Comparison of ENCODE assay signal across 2 cellular contexts in the genomic region with DNA sequence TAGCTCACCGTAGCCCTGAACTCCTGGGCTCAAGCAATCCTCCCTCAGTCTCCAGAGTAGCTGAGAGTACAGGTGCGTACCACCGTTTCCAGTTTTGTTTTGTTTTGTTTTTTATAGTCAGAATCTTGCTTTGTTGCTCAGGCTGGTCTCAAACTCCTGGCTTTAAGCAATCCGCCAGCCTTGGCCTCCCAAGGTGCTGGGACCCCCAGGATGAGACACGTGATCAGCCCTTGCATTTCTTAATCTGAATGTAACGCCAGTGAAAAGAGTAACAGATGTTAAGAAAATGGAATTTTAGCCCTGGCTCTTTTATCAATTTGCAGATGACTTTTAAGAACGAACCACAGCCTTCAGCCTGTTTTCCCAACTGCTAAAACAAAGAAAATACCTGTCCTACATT.
TF ChIP-seq lines count a peak whose summit lies in the region.

No MANE protein-coding gene starts in this region.

TF ChIP-seq in GM23338, 12 proteins besides CTCF, POLR2A, EP300 and RAD21 (continued from another document):
- TF ChIP-seq, protein P1, sequence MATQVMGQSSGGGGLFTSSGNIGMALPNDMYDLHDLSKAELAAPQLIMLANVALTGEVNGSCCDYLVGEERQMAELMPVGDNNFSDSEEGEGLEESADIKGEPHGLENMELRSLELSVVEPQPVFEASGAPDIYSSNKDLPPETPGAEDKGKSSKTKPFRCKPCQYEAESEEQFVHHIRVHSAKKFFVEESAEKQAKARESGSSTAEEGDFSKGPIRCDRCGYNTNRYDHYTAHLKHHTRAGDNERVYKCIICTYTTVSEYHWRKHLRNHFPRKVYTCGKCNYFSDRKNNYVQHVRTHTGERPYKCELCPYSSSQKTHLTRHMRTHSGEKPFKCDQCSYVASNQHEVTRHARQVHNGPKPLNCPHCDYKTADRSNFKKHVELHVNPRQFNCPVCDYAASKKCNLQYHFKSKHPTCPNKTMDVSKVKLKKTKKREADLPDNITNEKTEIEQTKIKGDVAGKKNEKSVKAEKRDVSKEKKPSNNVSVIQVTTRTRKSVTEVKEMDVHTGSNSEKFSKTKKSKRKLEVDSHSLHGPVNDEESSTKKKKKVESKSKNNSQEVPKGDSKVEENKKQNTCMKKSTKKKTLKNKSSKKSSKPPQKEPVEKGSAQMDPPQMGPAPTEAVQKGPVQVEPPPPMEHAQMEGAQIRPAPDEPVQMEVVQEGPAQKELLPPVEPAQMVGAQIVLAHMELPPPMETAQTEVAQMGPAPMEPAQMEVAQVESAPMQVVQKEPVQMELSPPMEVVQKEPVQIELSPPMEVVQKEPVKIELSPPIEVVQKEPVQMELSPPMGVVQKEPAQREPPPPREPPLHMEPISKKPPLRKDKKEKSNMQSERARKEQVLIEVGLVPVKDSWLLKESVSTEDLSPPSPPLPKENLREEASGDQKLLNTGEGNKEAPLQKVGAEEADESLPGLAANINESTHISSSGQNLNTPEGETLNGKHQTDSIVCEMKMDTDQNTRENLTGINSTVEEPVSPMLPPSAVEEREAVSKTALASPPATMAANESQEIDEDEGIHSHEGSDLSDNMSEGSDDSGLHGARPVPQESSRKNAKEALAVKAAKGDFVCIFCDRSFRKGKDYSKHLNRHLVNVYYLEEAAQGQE (IDR thresholded peaks at IDR 0.05; ENCODE audit: unreplicated experiment): no peak
- TF ChIP-seq EZH2phosphoT487 (IDR thresholded peaks at IDR 0.05; ENCODE audit: unreplicated experiment) (no peak), NANOG (IDR thresholded peaks at IDR 0.05; ENCODE audit: borderline replicate concordance) (no peak)
- TF ChIP-seq, protein P2, sequence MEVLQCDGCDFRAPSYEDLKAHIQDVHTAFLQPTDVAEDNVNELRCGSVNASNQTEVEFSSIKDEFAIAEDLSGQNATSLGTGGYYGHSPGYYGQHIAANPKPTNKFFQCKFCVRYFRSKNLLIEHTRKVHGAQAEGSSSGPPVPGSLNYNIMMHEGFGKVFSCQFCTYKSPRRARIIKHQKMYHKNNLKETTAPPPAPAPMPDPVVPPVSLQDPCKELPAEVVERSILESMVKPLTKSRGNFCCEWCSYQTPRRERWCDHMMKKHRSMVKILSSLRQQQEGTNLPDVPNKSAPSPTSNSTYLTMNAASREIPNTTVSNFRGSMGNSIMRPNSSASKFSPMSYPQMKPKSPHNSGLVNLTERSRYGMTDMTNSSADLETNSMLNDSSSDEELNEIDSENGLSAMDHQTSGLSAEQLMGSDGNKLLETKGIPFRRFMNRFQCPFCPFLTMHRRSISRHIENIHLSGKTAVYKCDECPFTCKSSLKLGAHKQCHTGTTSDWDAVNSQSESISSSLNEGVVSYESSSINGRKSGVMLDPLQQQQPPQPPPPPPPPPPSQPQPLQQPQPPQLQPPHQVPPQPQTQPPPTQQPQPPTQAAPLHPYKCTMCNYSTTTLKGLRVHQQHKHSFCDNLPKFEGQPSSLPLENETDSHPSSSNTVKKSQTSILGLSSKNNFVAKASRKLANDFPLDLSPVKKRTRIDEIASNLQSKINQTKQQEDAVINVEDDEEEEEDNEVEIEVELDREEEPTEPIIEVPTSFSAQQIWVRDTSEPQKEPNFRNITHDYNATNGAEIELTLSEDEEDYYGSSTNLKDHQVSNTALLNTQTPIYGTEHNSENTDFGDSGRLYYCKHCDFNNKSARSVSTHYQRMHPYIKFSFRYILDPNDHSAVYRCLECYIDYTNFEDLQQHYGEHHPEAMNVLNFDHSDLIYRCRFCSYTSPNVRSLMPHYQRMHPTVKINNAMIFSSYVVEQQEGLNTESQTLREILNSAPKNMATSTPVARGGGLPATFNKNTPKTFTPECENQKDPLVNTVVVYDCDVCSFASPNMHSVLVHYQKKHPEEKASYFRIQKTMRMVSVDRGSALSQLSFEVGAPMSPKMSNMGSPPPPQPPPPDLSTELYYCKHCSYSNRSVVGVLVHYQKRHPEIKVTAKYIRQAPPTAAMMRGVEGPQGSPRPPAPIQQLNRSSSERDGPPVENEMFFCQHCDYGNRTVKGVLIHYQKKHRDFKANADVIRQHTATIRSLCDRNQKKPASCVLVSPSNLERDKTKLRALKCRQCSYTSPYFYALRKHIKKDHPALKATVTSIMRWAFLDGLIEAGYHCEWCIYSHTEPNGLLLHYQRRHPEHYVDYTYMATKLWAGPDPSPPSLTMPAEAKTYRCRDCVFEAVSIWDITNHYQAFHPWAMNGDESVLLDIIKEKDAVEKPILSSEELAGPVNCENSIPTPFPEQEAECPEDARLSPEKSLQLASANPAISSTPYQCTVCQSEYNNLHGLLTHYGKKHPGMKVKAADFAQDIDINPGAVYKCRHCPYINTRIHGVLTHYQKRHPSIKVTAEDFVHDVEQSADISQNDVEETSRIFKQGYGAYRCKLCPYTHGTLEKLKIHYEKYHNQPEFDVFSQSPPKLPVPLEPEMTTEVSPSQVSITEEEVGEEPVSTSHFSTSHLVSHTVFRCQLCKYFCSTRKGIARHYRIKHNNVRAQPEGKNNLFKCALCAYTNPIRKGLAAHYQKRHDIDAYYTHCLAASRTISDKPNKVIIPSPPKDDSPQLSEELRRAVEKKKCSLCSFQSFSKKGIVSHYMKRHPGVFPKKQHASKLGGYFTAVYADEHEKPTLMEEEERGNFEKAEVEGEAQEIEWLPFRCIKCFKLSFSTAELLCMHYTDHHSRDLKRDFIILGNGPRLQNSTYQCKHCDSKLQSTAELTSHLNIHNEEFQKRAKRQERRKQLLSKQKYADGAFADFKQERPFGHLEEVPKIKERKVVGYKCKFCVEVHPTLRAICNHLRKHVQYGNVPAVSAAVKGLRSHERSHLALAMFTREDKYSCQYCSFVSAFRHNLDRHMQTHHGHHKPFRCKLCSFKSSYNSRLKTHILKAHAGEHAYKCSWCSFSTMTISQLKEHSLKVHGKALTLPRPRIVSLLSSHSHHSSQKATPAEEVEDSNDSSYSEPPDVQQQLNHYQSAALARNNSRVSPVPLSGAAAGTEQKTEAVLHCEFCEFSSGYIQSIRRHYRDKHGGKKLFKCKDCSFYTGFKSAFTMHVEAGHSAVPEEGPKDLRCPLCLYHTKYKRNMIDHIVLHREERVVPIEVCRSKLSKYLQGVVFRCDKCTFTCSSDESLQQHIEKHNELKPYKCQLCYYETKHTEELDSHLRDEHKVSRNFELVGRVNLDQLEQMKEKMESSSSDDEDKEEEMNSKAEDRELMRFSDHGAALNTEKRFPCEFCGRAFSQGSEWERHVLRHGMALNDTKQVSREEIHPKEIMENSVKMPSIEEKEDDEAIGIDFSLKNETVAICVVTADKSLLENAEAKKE (CRISPR knock-in tag; IDR thresholded peaks at IDR 0.05): no peak
- TF ChIP-seq, protein P3, sequence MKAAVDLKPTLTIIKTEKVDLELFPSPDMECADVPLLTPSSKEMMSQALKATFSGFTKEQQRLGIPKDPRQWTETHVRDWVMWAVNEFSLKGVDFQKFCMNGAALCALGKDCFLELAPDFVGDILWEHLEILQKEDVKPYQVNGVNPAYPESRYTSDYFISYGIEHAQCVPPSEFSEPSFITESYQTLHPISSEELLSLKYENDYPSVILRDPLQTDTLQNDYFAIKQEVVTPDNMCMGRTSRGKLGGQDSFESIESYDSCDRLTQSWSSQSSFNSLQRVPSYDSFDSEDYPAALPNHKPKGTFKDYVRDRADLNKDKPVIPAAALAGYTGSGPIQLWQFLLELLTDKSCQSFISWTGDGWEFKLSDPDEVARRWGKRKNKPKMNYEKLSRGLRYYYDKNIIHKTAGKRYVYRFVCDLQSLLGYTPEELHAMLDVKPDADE (IDR thresholded peaks at IDR 0.05): no peak

TF ChIP-seq in WTC11, 78 proteins besides CTCF, POLR2A, EP300 and RAD21 (continued from another document):
- TF ChIP-seq, protein P4, sequence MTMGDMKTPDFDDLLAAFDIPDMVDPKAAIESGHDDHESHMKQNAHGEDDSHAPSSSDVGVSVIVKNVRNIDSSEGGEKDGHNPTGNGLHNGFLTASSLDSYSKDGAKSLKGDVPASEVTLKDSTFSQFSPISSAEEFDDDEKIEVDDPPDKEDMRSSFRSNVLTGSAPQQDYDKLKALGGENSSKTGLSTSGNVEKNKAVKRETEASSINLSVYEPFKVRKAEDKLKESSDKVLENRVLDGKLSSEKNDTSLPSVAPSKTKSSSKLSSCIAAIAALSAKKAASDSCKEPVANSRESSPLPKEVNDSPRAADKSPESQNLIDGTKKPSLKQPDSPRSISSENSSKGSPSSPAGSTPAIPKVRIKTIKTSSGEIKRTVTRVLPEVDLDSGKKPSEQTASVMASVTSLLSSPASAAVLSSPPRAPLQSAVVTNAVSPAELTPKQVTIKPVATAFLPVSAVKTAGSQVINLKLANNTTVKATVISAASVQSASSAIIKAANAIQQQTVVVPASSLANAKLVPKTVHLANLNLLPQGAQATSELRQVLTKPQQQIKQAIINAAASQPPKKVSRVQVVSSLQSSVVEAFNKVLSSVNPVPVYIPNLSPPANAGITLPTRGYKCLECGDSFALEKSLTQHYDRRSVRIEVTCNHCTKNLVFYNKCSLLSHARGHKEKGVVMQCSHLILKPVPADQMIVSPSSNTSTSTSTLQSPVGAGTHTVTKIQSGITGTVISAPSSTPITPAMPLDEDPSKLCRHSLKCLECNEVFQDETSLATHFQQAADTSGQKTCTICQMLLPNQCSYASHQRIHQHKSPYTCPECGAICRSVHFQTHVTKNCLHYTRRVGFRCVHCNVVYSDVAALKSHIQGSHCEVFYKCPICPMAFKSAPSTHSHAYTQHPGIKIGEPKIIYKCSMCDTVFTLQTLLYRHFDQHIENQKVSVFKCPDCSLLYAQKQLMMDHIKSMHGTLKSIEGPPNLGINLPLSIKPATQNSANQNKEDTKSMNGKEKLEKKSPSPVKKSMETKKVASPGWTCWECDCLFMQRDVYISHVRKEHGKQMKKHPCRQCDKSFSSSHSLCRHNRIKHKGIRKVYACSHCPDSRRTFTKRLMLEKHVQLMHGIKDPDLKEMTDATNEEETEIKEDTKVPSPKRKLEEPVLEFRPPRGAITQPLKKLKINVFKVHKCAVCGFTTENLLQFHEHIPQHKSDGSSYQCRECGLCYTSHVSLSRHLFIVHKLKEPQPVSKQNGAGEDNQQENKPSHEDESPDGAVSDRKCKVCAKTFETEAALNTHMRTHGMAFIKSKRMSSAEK (CRISPR knock-in tag; IDR thresholded peaks at IDR 0.05; ENCODE audit: borderline replicate concordance): no peak
- TF ChIP-seq, protein P5, sequence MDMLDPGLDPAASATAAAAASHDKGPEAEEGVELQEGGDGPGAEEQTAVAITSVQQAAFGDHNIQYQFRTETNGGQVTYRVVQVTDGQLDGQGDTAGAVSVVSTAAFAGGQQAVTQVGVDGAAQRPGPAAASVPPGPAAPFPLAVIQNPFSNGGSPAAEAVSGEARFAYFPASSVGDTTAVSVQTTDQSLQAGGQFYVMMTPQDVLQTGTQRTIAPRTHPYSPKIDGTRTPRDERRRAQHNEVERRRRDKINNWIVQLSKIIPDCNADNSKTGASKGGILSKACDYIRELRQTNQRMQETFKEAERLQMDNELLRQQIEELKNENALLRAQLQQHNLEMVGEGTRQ (CRISPR knock-in tag; IDR thresholded peaks at IDR 0.05): peak; percentile 75
TF ChIP-seq in WTC11: peak in this region for 2.
